In genomic region chr21:35006248-35006647, GRCh38 we compare ENCODE assay signal across 24 cellular contexts. TPM values are rescaled to one million over a fixed set of nuclear protein-coding genes. Genes with fewer than 3 reads are reported as not detected.
DNase-seq lines count a peak whose midpoint lies in the region; ATAC-seq and TF ChIP-seq lines count a peak whose summit lies in the region.
"Had no signal": no experiment of that assay in that cellular context is flagged by ENCODE, and none has a peak within 500 bp of the region (broad histone marks: within the 10 kb centered on the region; RNA-seq: fewer than 3 reads in every experiment).

No MANE protein-coding gene starts in this region.

- H2BK120ac ChIP-seq in trophoblast cell (ENCODE audit: insufficient read depth, low read length, poor library complexity): no peak overlapping the region

- no peak overlapping the region for H2AK5ac ChIP-seq in trophoblast cell (ENCODE audit: low read length)

- no peak overlapping the region for H2BK5ac ChIP-seq in trophoblast cell (ENCODE audit: low read depth, low read length, poor library complexity)

- H3K9me3 ChIP-seq in KOPT-K1 (ENCODE audit: insufficient read depth, low read length, poor library complexity, severe bottlenecking) (no peaks in the 10 kb centered on the region), trophoblast cell (ENCODE audit: insufficient read depth, low read depth, low read length) (no peaks in the 10 kb centered on the region)
- H3K9me3 ChIP-seq: Caco-2, Peyer's patch had no signal

- ATAC-seq in activated CD4-positive, alpha-beta T cell treated with anti-CD3 and anti-CD28 coated beads for 36 hours: no peak
- peak; percentile 24 for ATAC-seq in effector memory CD8-positive, alpha-beta T cell (replicated peaks)
- ATAC-seq in SK-N-SH treated with all-trans-retinoic acid at 6 μM for 48 hours: no peak
- no peak for ATAC-seq in HG02981 (IDR thresholded peaks at IDR 0.05; ENCODE audit: unreplicated experiment)
- no peak for ATAC-seq in HG03354 (IDR thresholded peaks at IDR 0.05; ENCODE audit: poor library complexity, severe bottlenecking, unreplicated experiment)

- no peaks in the 10 kb centered on the region for H3K4me1 ChIP-seq in trophoblast cell (ENCODE audit: control insufficient read depth in 1 of 2, insufficient read depth in 2 of 2, low read length in 2 of 2)
- H3K4me1 ChIP-seq: Caco-2 had no signal

- no peaks in the 10 kb centered on the region for H3K79me2 ChIP-seq in trophoblast cell (ENCODE audit: control insufficient read depth, insufficient read depth, low read length, poor library complexity)

- WGBS in trophoblast cell (ENCODE audit: extremely low coverage, insufficient coverage, insufficient read length): no CpG with 5 or more reads among the region's 3 CpGs

- H3K4me3 ChIP-seq in trophoblast cell (ENCODE audit: low read depth, low read length): no peak overlapping the region
- H3K4me3 ChIP-seq: Peyer's patch had no signal

- H3K27me3 Mint-ChIP-seq in activated CD4-positive, alpha-beta T cell treated with anti-CD3 and anti-CD28 coated beads for 36 hours: no peaks in the 10 kb centered on the region
- no peaks in the 10 kb centered on the region for H3K27me3 Mint-ChIP-seq in effector memory CD8-positive, alpha-beta T cell

- POLR2A ChIA-PET in activated CD4-positive, alpha-beta T cell treated with anti-CD3 and anti-CD28 coated beads for 36 hours (lab: Charles Lee): interaction anchor here (1.0 kb wide), 1 partner anchor 16 kb away, joined by 3 read pairs; no protein-coding TSS in a partner anchor

- no peak overlapping the region for H3K9ac ChIP-seq in trophoblast cell (ENCODE audit: low read length)
- H3K9ac ChIP-seq: KMS-11 had no signal

- H3K23ac ChIP-seq in trophoblast cell (ENCODE audit: low read length): no peak overlapping the region

- H4K91ac ChIP-seq in trophoblast cell (ENCODE audit: low read depth, low read length): no peak overlapping the region

- H3K9me3 Mint-ChIP-seq in activated CD4-positive, alpha-beta T cell treated with anti-CD3 and anti-CD28 coated beads for 36 hours (ENCODE audit: low read depth): no peaks in the 10 kb centered on the region
- no peaks in the 10 kb centered on the region for H3K9me3 Mint-ChIP-seq in effector memory CD8-positive, alpha-beta T cell
- H3K9me3 Mint-ChIP-seq: CD14-positive monocyte had no signal

- no peak overlapping the region for H2BK12ac ChIP-seq in trophoblast cell (ENCODE audit: low read length)

- no peak overlapping the region for H3K4me3 Mint-ChIP-seq in activated CD4-positive, alpha-beta T cell treated with anti-CD3 and anti-CD28 coated beads for 36 hours
- peak overlapping the region in 1 of 2 donors; percentile 53 for H3K4me3 Mint-ChIP-seq in effector memory CD8-positive, alpha-beta T cell
- H3K4me3 Mint-ChIP-seq: CD14-positive monocyte had no signal

- no peaks in the 10 kb centered on the region for H3K79me1 ChIP-seq in trophoblast cell (ENCODE audit: low read length)

- H4K8ac ChIP-seq in trophoblast cell (ENCODE audit: low read depth, low read length): no peak overlapping the region

- H3K27ac ChIP-seq in KOPT-K1 (ENCODE audit: low read depth, low read length, poor library complexity, severe bottlenecking) (peak overlapping the region; percentile 98), trophoblast cell (ENCODE audit: low read depth, low read length) (no peak overlapping the region)
- H3K27ac ChIP-seq: 22Rv1, KMS-11, Peyer's patch had no signal

- no peak overlapping the region for H3K18ac ChIP-seq in trophoblast cell (ENCODE audit: low read length)

- intact Hi-C loops in activated CD4-positive, alpha-beta T cell treated with anti-CD3 and anti-CD28 coated beads for 36 hours (cut with DNase I, micrococcal nuclease): no loop called here

- H3K14ac ChIP-seq in trophoblast cell (ENCODE audit: low read length): no peak overlapping the region

- peaks cover 22% of the 10 kb centered on the region for H3K36me3 Mint-ChIP-seq in activated CD4-positive, alpha-beta T cell treated with anti-CD3 and anti-CD28 coated beads for 36 hours (ENCODE audit: low read depth)
- peaks cover 8% of the 10 kb centered on the region for H3K36me3 Mint-ChIP-seq in effector memory CD8-positive, alpha-beta T cell (ENCODE audit: insufficient read depth)

- H4K12ac ChIP-seq in trophoblast cell (ENCODE audit: low read depth, low read length): no peak overlapping the region

- H3K27ac Mint-ChIP-seq in activated CD4-positive, alpha-beta T cell treated with anti-CD3 and anti-CD28 coated beads for 36 hours: peak overlapping the region; percentile 44
- peak overlapping the region; percentile 79 to 92 for H3K27ac Mint-ChIP-seq in effector memory CD8-positive, alpha-beta T cell

- H2AFZ ChIP-seq in trophoblast cell (ENCODE audit: insufficient read depth, low read length, poor library complexity): no peak overlapping the region

- no peak overlapping the region for H3K4me2 ChIP-seq in trophoblast cell (ENCODE audit: low read length)
- H3K4me2 ChIP-seq: KMS-11 had no signal

- DNase-seq in activated CD4-positive, alpha-beta T cell treated with anti-CD3 and anti-CD28 coated beads for 36 hours: no peak
- no peak for DNase-seq in activated CD4-positive, alpha-beta T cell treated with anti-CD3 and anti-CD28 coated beads, Interleukin-2, amount 50 U/mL, for 1 hour
- no peak for DNase-seq in effector memory CD8-positive, alpha-beta T cell
- peak; percentile 21 to 24 for DNase-seq in trophoblast cell
- DNase-seq: AML-193, Caco-2, GDM1, GOT3, HCEC 1CT, MV-4-11, NCI-H1105 treated with DMSO at 0.1 percent for 48 hours, NCI-H1694, NCI-H2081, NCI-H2171, NCI-H524, NCI-H82, Peyer's patch had no signal

- H3K36me3 ChIP-seq in KOPT-K1 (ENCODE audit: insufficient read depth, low read length) (peaks cover 36% of the 10 kb centered on the region), trophoblast cell (ENCODE audit: control insufficient read depth in 1 of 2, insufficient read depth in 2 of 2, low read length in 2 of 2) (no peaks in the 10 kb centered on the region)
- H3K36me3 ChIP-seq: Peyer's patch had no signal

- peaks cover 96% of the 10 kb centered on the region for H3K4me1 Mint-ChIP-seq in activated CD4-positive, alpha-beta T cell treated with anti-CD3 and anti-CD28 coated beads for 36 hours
- peaks cover 60 to 93% of the 10 kb centered on the region in 2 donors for H3K4me1 Mint-ChIP-seq in effector memory CD8-positive, alpha-beta T cell (ENCODE audit: low read depth in 2 of 2)

- no peak overlapping the region for H3K4ac ChIP-seq in trophoblast cell (ENCODE audit: low read depth, low read length)

- no peaks in the 10 kb centered on the region for H3K27me3 ChIP-seq in trophoblast cell (ENCODE audit: insufficient read depth, low read length)
- H3K27me3 ChIP-seq: Peyer's patch had no signal

- CTCF ChIA-PET in activated CD4-positive, alpha-beta T cell treated with anti-CD3 and anti-CD28 coated beads for 36 hours (lab: Charles Lee): no interaction called here

TF ChIP-seq in SK-N-SH treated with all-trans-retinoic acid at 6 μM for 48 hours, 23 proteins besides CTCF, POLR2A, EP300 and RAD21 (continues in another document):
- TF ChIP-seq ZNF565 (CRISPR knock-in tag; conservative IDR thresholded peaks at IDR 0.05; ENCODE audit: low read depth): no peak
- TF ChIP-seq ZNF70 (CRISPR knock-in tag; IDR thresholded peaks at IDR 0.05): no peak
- TF ChIP-seq OSR1 (CRISPR knock-in tag; IDR thresholded peaks at IDR 0.05): no peak
- no peak for TF ChIP-seq ZFP3 (CRISPR knock-in tag; IDR thresholded peaks at IDR 0.05)
- TF ChIP-seq RARB (CRISPR knock-in tag; IDR thresholded peaks at IDR 0.05): no peak
- no peak for TF ChIP-seq PATZ1 (CRISPR knock-in tag; IDR thresholded peaks at IDR 0.05; ENCODE audit: borderline replicate concordance)
- no peak for TF ChIP-seq ARNTL (CRISPR knock-in tag; IDR thresholded peaks at IDR 0.05; ENCODE audit: borderline replicate concordance, low read depth)
- no peak for TF ChIP-seq TSHZ2 (CRISPR knock-in tag; IDR thresholded peaks at IDR 0.05)
- no peak for TF ChIP-seq ZC3H10 (CRISPR knock-in tag; IDR thresholded peaks at IDR 0.05)
- TF ChIP-seq BACH2 (CRISPR knock-in tag; IDR thresholded peaks at IDR 0.05; ENCODE audit: borderline replicate concordance): no peak
- no peak for TF ChIP-seq CSDC2 (CRISPR knock-in tag; IDR thresholded peaks at IDR 0.05)

RNA-seq across cellular contexts. Expression of gene RUNX1, which starts 42.9 kb away (rescaled TPM):
- 10 to 100 TPM; 49.5 to 58.8 TPM for total RNA-seq in activated CD4-positive, alpha-beta T cell treated with anti-CD3 and anti-CD28 coated beads for 36 hours
- polyA plus RNA-seq in trophoblast cell (2013): 64.0 and 64.4 TPM in 2 replicates

Comparison
In these comparisons a context has a peak if more than half of its experiments do, and no peak if none do; other contexts are left out.
1. DNase-seq: peak in trophoblast cell (2 of 2); none in activated CD4-positive, alpha-beta T cell treated with anti-CD3 and anti-CD28 coated beads for 36 hours (single experiment), activated CD4-positive, alpha-beta T cell treated with anti-CD3 and anti-CD28 coated beads, Interleukin-2, amount 50 U/mL, for 1 hour (single experiment) and effector memory CD8-positive, alpha-beta T cell (0 of 3).